In the genomic region with DNA sequence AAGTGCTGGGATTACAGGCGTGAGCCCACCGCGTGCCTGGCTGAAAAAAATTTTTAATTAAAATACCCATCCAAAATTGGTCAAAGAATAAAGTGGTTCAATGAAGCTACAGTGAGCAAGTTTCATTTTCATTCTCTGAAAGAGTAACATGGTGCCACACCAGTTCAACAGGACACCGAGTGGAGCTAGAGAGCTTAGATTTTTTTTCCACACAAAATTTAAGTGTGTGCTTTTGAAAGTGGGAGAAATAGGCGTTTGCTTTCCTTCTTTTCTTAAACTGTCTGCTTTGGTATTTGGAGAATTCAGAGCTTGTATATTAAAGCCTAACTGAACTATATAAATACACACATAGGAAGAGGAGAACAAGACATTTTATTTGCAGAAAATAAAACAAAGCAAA, we compare ENCODE assay signal across 1 cellular context.
TF ChIP-seq lines count a peak whose summit lies in the region.

No MANE protein-coding gene starts in this region.

TF ChIP-seq in endothelial cell of umbilical vein, 7 proteins besides CTCF, POLR2A, EP300 and RAD21 (continued from another document):
- TF ChIP-seq EZH2 (IDR thresholded peaks at IDR 0.05; ENCODE audit: borderline replicate concordance, low read depth, low read length, severe bottlenecking): no peak
